Comparison of ENCODE assay signal across 1 cellular context in the genomic region with DNA sequence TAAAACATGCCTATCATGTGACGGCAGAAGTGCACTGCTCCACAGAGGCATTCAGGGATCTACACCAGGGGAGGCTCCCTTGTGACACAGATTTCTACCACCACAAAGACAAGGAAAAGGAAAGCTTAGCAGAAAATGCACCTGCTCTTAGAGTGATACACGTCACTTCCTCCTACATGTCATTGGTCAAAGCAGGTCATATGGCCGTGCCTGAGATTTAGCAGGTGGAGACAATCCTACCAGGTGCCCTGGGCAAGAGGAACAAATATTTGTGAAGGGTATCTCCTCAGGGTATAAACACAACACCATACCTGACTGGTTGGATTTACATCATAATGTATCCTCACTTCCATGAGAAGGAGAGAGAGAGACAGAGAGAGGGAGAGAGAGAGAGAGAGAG.
TF ChIP-seq lines count a peak whose summit lies in the region.

No MANE protein-coding gene starts in this region.

TF ChIP-seq in K562, 482 proteins besides CTCF, POLR2A, EP300 and RAD21 (continued from another document):
- peak; percentile 47 for TF ChIP-seq NFYB (IDR thresholded peaks at IDR 0.05; ENCODE audit: extremely low read depth, insufficient read length)
